In the genomic region with DNA sequence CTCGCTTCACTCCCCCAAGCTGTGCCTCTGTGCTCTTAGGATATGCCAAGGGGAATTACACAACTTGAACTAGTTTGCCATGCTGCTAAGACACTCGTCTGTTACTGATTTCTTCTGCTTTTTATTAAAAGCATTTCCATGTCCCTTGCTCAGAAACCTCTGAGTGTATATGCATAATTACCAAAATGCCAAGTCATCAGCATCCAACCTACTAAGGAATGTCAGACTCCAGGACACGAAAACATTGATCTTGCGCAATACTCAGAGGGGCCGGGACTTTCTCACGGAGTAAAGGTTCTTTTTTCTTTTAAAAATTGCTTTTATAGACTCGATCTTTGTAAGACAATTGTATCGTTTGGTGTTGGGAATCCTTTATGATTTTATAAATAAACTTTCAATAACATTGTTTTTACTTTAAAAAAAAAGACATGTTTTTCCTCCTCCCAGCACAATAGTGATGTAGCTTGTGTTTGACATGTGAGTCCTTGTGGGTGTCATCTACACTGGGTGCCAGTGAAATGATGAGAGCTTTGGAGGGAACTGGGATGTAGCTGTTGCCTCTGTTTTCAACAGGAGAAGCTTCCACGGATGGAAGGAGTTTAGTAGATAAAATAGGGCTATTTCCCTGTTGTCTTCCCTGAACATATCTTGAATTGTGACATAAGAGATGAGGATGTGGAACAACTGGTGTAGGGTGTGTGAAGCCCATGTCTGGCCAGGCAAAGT, we compare ENCODE assay signal across 21 cellular contexts. TPM values are rescaled to one million over a fixed set of nuclear protein-coding genes. Genes with fewer than 3 reads are reported as not detected.
DNase-seq lines count a peak whose midpoint lies in the region; ATAC-seq and TF ChIP-seq lines count a peak whose summit lies in the region.
"Had no signal": no experiment of that assay in that cellular context is flagged by ENCODE, and none has a peak within 500 bp of the region (broad histone marks: within the 10 kb centered on the region; RNA-seq: fewer than 3 reads in every experiment).

No MANE protein-coding gene starts in this region.

- H3K27ac ChIP-seq in right atrium auricular region, result no peak overlapping the region
- H3K27ac ChIP-seq: neural progenitor cell, upper lobe of left lung had no signal

- H3K36me3 ChIP-seq in right atrium auricular region, result no peaks in the 10 kb centered on the region
- H3K36me3 ChIP-seq in adipocyte (ENCODE audit: control insufficient read depth, insufficient read depth, low read length, severe bottlenecking), result no peaks in the 10 kb centered on the region
- H3K36me3 ChIP-seq: neural progenitor cell, upper lobe of left lung had no signal

- peak; percentile 48 for ATAC-seq in Right ventricle myocardium inferior
- ATAC-seq: CD8-positive, alpha-beta T cell; PC-3; stimulated activated naive CD8-positive, alpha-beta T cell treated with anti-CD3 and anti-CD28 coated beads, Interleukin-15, amount 100 ng/mL, for 72 hours had no signal

- no peak for DNase-seq in Right ventricle myocardium inferior (ENCODE audit: missing footprints)
- no peak for DNase-seq in right atrium auricular region (ENCODE audit: low spot score)
- DNase-seq in adipocyte (ENCODE audit: low read depth), result peak; percentile 96
- peak; percentile 48 for DNase-seq in fibroblast of the aortic adventitia (ENCODE audit: low read depth)
- peak; percentile 39 for DNase-seq in stromal cell of bone marrow (ENCODE audit: low read depth)
- DNase-seq in cortex of kidney (lab: John Stamatoyannopoulos, UW), result no peak
- DNase-seq in SKM-1 treated with dmso at 0.1 percent for 144 hours (lab: John Stamatoyannopoulos, UW; ENCODE audit: unreplicated experiment), result no peak
- no peak for DNase-seq in activated CD4-positive, CD25-positive, alpha-beta regulatory T cell (lab: John Stamatoyannopoulos, UW)
- DNase-seq: 8988T; activated CD4-positive, alpha-beta T cell treated with anti-CD3 and anti-CD28 coated beads, Interleukin-2, amount 10 ng/mL, durations not matched to agents 24 days and 14 days; activated naive CD4-positive, alpha-beta T cell; CD8-positive, alpha-beta T cell; erythroblast; NCI-H1048; NCI-H69; PC-3; SK-N-SH; stimulated activated naive CD8-positive, alpha-beta T cell treated with anti-CD3 and anti-CD28 coated beads, Interleukin-15, amount 100 ng/mL, for 72 hours; upper lobe of left lung had no signal

- H3K4me3 ChIP-seq in right atrium auricular region, result no peak overlapping the region
- H3K4me3 ChIP-seq in adipocyte (ENCODE audit: low read length), result peak overlapping the region; percentile 41
- no peak overlapping the region for H3K4me3 ChIP-seq in fibroblast of the aortic adventitia (ENCODE audit: low read depth, low read length)
- H3K4me3 ChIP-seq: neural progenitor cell, upper lobe of left lung had no signal

- TF ChIP-seq CTCF in right atrium auricular region (IDR thresholded peaks at IDR 0.05), result no peak
- TF ChIP-seq CTCF in fibroblast of the aortic adventitia (IDR thresholded peaks at IDR 0.05; ENCODE audit: insufficient read depth, low read length), result no peak

- no peak overlapping the region for H3K9ac ChIP-seq in adipocyte (ENCODE audit: low read length)
- H3K9ac ChIP-seq: neural progenitor cell, SK-N-SH had no signal

- H3K4me1 ChIP-seq in right atrium auricular region (no peaks in the 10 kb centered on the region), adipocyte (ENCODE audit: control insufficient read depth, insufficient read depth, low read length) (peaks cover 33% of the 10 kb centered on the region)
- H3K4me1 ChIP-seq: neural progenitor cell, upper lobe of left lung had no signal

- intact Hi-C loops in Right ventricle myocardium inferior (cut with DNase I), result loop anchor here (5.0 kb wide), 1 partner anchor 125 kb away; no protein-coding TSS in a partner anchor

- H3K27me3 ChIP-seq in right atrium auricular region (no peaks in the 10 kb centered on the region), adipocyte (replicated peaks; ENCODE audit: control insufficient read depth, insufficient read depth, low read length) (peaks cover 4% of the 10 kb centered on the region)
- H3K27me3 ChIP-seq: upper lobe of left lung had no signal

- H3K9me3 ChIP-seq in right atrium auricular region (no peaks in the 10 kb centered on the region), adipocyte (ENCODE audit: control insufficient read depth, low read length) (no peaks in the 10 kb centered on the region)
- H3K9me3 ChIP-seq: SK-N-SH, upper lobe of left lung had no signal

RNA-seq across cellular contexts. Expression of a gene that starts 43.6 kb away (rescaled TPM):
- total RNA-seq in Right ventricle myocardium inferior (0.16 TPM), right atrium auricular region (under 1 TPM; 0.07 to 0.79 TPM), fibroblast of the aortic adventitia (ENCODE audit: low replicate concordance) (0.09 and 0.41 TPM in 2 replicates)
- total RNA-seq: CD8-positive, alpha-beta T cell; dermis microvascular lymphatic vessel endothelial cell had no signal

RNA-seq across cellular contexts. Expression of a gene that starts 57.7 kb away (rescaled TPM):
- total RNA-seq in Right ventricle myocardium inferior, result 507 TPM
- 100 to 1,000 TPM; 289 to 443 TPM for total RNA-seq in right atrium auricular region
- 14.7 and 33.7 TPM in 2 replicates for total RNA-seq in fibroblast of the aortic adventitia (ENCODE audit: low replicate concordance)

Comparison
In these comparisons a context has a peak if more than half of its experiments do, and no peak if none do; other contexts are left out.
1. DNase-seq: peak in adipocyte (single experiment), fibroblast of the aortic adventitia (single experiment) and stromal cell of bone marrow (single experiment); none in Right ventricle myocardium inferior (single experiment), right atrium auricular region (single experiment), cortex of kidney (single experiment), SKM-1 treated with dmso at 0.1 percent for 144 hours (single experiment) and activated CD4-positive, CD25-positive, alpha-beta regulatory T cell (0 of 4).